ENCODE assay signal across 7 cellular contexts in genomic region chr18:7116832-7117389, GRCh38. TPM values are rescaled to one million over a fixed set of nuclear protein-coding genes. Genes with fewer than 3 reads are reported as not detected.
DNase-seq lines count a peak whose midpoint lies in the region; ATAC-seq, FAIRE-seq and TF ChIP-seq lines count a peak whose summit lies in the region.

No MANE protein-coding gene starts in this region.

- ATAC-seq in left colon = no peak

- TF ChIP-seq EP300 in stomach (IDR thresholded peaks at IDR 0.05) = no peak

- in situ Hi-C loops in astrocyte of the spinal cord (cut with HindIII; ENCODE audit: low sequenced_read_pairs) = no loop called here

- TF ChIP-seq CTCF in astrocyte of the spinal cord (IDR thresholded peaks at IDR 0.05; ENCODE audit: low read depth, low read length) = no peak
- no peak for TF ChIP-seq CTCF in stomach (IDR thresholded peaks at IDR 0.05)

- TF ChIP-seq POLR2A in stomach (IDR thresholded peaks at IDR 0.05) = no peak

- H3K27ac ChIP-seq in stomach = no peak overlapping the region

- H3K27me3 ChIP-seq in stomach = peaks cover 13 to 81% (median 30%) of the 10 kb centered on the region in 3 donors

- DNase-seq in HTR-8/SVneo (ENCODE audit: insufficient read length, low spot score) (peak; percentile 20), astrocyte of the spinal cord (ENCODE audit: low read depth, low spot score) (peak; percentile 9), islet precursor cell (peak; percentile 69), stomach (no peak), left colon (no peak), NCI-H146 (lab: John Stamatoyannopoulos, UW) (no peak), NCI-H446 treated with DMSO at 0.1 percent for 48 hours (lab: John Stamatoyannopoulos, UW) (no peak)

- peak overlapping the region; percentile 47 for H3K4me3 ChIP-seq in astrocyte of the spinal cord (ENCODE audit: low read depth, low read length)
- H3K4me3 ChIP-seq in stomach = peak overlapping the region; percentile 32 to 56 (median 48)

- H3K36me3 ChIP-seq in stomach = no peaks in the 10 kb centered on the region

- WGBS in stomach, 5 donors = 0 to 8% (median 3%) methylated on average over 33 to 61 of the region's 61 CpGs

- H3K4me1 ChIP-seq in stomach = peaks cover 19 to 25% (median 23%) of the 10 kb centered on the region in 4 donors

- no peaks in the 10 kb centered on the region for H3K9me3 ChIP-seq in stomach

- FAIRE-seq in HTR-8/SVneo (lab: Jason Lieb, UNC) = no peak

- intact Hi-C loops in stomach (cut with DNase I; ENCODE audit: low total_unique reads) = no loop called here
- intact Hi-C loops in left colon (cut with DNase I, micrococcal nuclease) = no loop called here

RNA-seq across cellular contexts. Expression of gene LAMA1, which starts 0.7 kb away (rescaled TPM):
- total RNA-seq in stomach (1 to 10 TPM in 1 of 5 donors, not detected in 4; 1.7 TPM), left colon (10 to 100 TPM in 1 of 2 donors, 1 to 10 TPM in 1; 6.9 to 13.4 TPM)
- 1 to 10 TPM in 1 of 3 donors, under 1 TPM in 1, not detected in 1; 0.31 to 1.2 TPM for polyA plus RNA-seq in stomach

Comparison
In these comparisons a context has a peak if more than half of its experiments do, and no peak if none do; other contexts are left out.
1. DNase-seq: peak in HTR-8/SVneo (single experiment), astrocyte of the spinal cord (single experiment) and islet precursor cell (single experiment); none in stomach (single experiment), left colon (0 of 2), NCI-H146 (single experiment) and NCI-H446 treated with DMSO at 0.1 percent for 48 hours (single experiment).